ENCODE assay signal across 13 cellular contexts in genomic region chr16:84995666-84996065, GRCh38. TPM values are rescaled to one million over a fixed set of nuclear protein-coding genes. Genes with fewer than 3 reads are reported as not detected.
DNase-seq lines count a peak whose midpoint lies in the region; ATAC-seq lines count a peak whose summit lies in the region.
"Had no signal": no experiment of that assay in that cellular context is flagged by ENCODE, and none has a peak within 500 bp of the region (broad histone marks: within the 10 kb centered on the region; RNA-seq: fewer than 3 reads in every experiment).

No MANE protein-coding gene starts in this region.

- peaks cover 18% of the 10 kb centered on the region for H3K4me1 Mint-ChIP-seq in activated T-cell treated with anti-CD3 and anti-CD28 coated beads, Interleukin-2, amount 50 U/mL, for 72 hours (ENCODE audit: low read depth)
- peaks cover 16% of the 10 kb centered on the region for H3K4me1 Mint-ChIP-seq in activated T-helper 1 cell treated with anti-CD3 and anti-CD28 coated beads, Interleukin-12 subunit alpha, Interleukin-12 subunit beta, Interleukin-2, Interleukin-4 antibody, amounts not matched to agents 30 ng/mL and 10 ng/mL and 1 ng/mL, durations not matched to agents 14 hours and 24 hours and 36 hours (ENCODE audit: low read depth)

- no peaks in the 10 kb centered on the region for H3K27me3 Mint-ChIP-seq in activated T-cell treated with anti-CD3 and anti-CD28 coated beads, Interleukin-2, amount 50 U/mL, for 72 hours (ENCODE audit: low read depth)
- no peaks in the 10 kb centered on the region for H3K27me3 Mint-ChIP-seq in activated T-helper 1 cell treated with anti-CD3 and anti-CD28 coated beads, Interleukin-12 subunit alpha, Interleukin-12 subunit beta, Interleukin-2, Interleukin-4 antibody, amounts not matched to agents 30 ng/mL and 10 ng/mL and 1 ng/mL, durations not matched to agents 14 hours and 24 hours and 36 hours (ENCODE audit: insufficient read depth)
- H3K27me3 Mint-ChIP-seq: B cell had no signal

- no peak overlapping the region for H3K4me3 ChIP-seq in stomach smooth muscle (ENCODE audit: low read length in 2 of 2)

- peak; percentile 49 to 88 for ATAC-seq in activated T-cell treated with anti-CD3 and anti-CD28 coated beads, Interleukin-2, amount 50 U/mL, for 72 hours (replicated peaks in 1 of 2)
- ATAC-seq in left colon (peak; percentile 49), GM21619 (IDR thresholded peaks at IDR 0.05; ENCODE audit: unreplicated experiment) (no peak), GM21576 (IDR thresholded peaks at IDR 0.05; ENCODE audit: unreplicated experiment) (no peak)
- ATAC-seq: HCT116 had no signal

- no peak overlapping the region for H3K4me3 Mint-ChIP-seq in activated T-cell treated with anti-CD3 and anti-CD28 coated beads, Interleukin-2, amount 50 U/mL, for 72 hours
- no peak overlapping the region for H3K4me3 Mint-ChIP-seq in activated T-helper 1 cell treated with anti-CD3 and anti-CD28 coated beads, Interleukin-12 subunit alpha, Interleukin-12 subunit beta, Interleukin-2, Interleukin-4 antibody, amounts not matched to agents 30 ng/mL and 10 ng/mL and 1 ng/mL, durations not matched to agents 14 hours and 24 hours and 36 hours
- H3K4me3 Mint-ChIP-seq: B cell had no signal

- peaks cover 6 to 16% of the 10 kb centered on the region in 2 donors for H3K36me3 ChIP-seq in stomach smooth muscle (ENCODE audit: control insufficient read depth in 2 of 2, insufficient read depth in 2 of 2, low read length in 2 of 2)

- intact Hi-C loops in activated T-helper 1 cell treated with anti-CD3 and anti-CD28 coated beads, Interleukin-12 subunit alpha, Interleukin-12 subunit beta, Interleukin-2, Interleukin-4 antibody, amounts not matched to agents 30 ng/mL and 10 ng/mL and 1 ng/mL, durations not matched to agents 14 hours and 24 hours and 36 hours (cut with micrococcal nuclease) = no loop called here
- intact Hi-C loops in left colon (cut with DNase I, micrococcal nuclease) = no loop called here

- H3K9me3 Mint-ChIP-seq in activated T-cell treated with anti-CD3 and anti-CD28 coated beads, Interleukin-2, amount 50 U/mL, for 72 hours = no peaks in the 10 kb centered on the region
- H3K9me3 Mint-ChIP-seq in activated T-helper 1 cell treated with anti-CD3 and anti-CD28 coated beads, Interleukin-12 subunit alpha, Interleukin-12 subunit beta, Interleukin-2, Interleukin-4 antibody, amounts not matched to agents 30 ng/mL and 10 ng/mL and 1 ng/mL, durations not matched to agents 14 hours and 24 hours and 36 hours = no peaks in the 10 kb centered on the region

- no peaks in the 10 kb centered on the region for H3K9me3 ChIP-seq in stomach smooth muscle (ENCODE audit: control insufficient read depth in 2 of 2, low read length in 2 of 2)

- DNase-seq in activated T-cell treated with anti-CD3 and anti-CD28 coated beads, Interleukin-2, amount 50 U/mL, for 72 hours = peak in 1 of 2 donors; percentile 21
- DNase-seq in activated T-cell treated with anti-CD3 and anti-CD28 coated beads, Interleukin-2, amount 50 U/mL, for 48 hours = no peak
- DNase-seq in activated T-helper 1 cell treated with anti-CD3 and anti-CD28 coated beads, Interleukin-12 subunit alpha, Interleukin-12 subunit beta, Interleukin-2, Interleukin-4 antibody, amounts not matched to agents 30 ng/mL and 10 ng/mL and 1 ng/mL, durations not matched to agents 14 hours and 24 hours and 36 hours (ENCODE audit: low spot score) = no peak
- DNase-seq in left colon (peak in 1 of 2 donors; percentile 48), DMS114 treated with DMSO at 0.1 percent for 48 hours (lab: John Stamatoyannopoulos, UW; ENCODE audit: unreplicated experiment) (no peak)
- DNase-seq: erythroblast, NCI-H2227 treated with DMSO at 0.1 percent for 48 hours, SHP77 had no signal

- no peaks in the 10 kb centered on the region for H3K27me3 ChIP-seq in stomach smooth muscle (ENCODE audit: control insufficient read depth in 1 of 2, insufficient read depth in 2 of 2, low read length in 2 of 2)

- peak overlapping the region; percentile 80 for H3K27ac ChIP-seq in stomach smooth muscle (ENCODE audit: low read length)

- H3K4me1 ChIP-seq in stomach smooth muscle (ENCODE audit: control insufficient read depth, insufficient read depth, low read length) = peaks cover 30% of the 10 kb centered on the region

- H3K27ac Mint-ChIP-seq in activated T-cell treated with anti-CD3 and anti-CD28 coated beads, Interleukin-2, amount 50 U/mL, for 72 hours = peak overlapping the region; percentile 63
- peak overlapping the region; percentile 18 for H3K27ac Mint-ChIP-seq in activated T-helper 1 cell treated with anti-CD3 and anti-CD28 coated beads, Interleukin-12 subunit alpha, Interleukin-12 subunit beta, Interleukin-2, Interleukin-4 antibody, amounts not matched to agents 30 ng/mL and 10 ng/mL and 1 ng/mL, durations not matched to agents 14 hours and 24 hours and 36 hours
- H3K27ac Mint-ChIP-seq: B cell had no signal

- no peak overlapping the region for H3K9ac ChIP-seq in stomach smooth muscle (ENCODE audit: low read length in 2 of 2)

- peaks cover 0 to 9% of the 10 kb centered on the region in 2 donors for H3K36me3 Mint-ChIP-seq in activated T-cell treated with anti-CD3 and anti-CD28 coated beads, Interleukin-2, amount 50 U/mL, for 72 hours (ENCODE audit: insufficient read depth in 2 of 2)
- peaks cover 20% of the 10 kb centered on the region for H3K36me3 Mint-ChIP-seq in activated T-helper 1 cell treated with anti-CD3 and anti-CD28 coated beads, Interleukin-12 subunit alpha, Interleukin-12 subunit beta, Interleukin-2, Interleukin-4 antibody, amounts not matched to agents 30 ng/mL and 10 ng/mL and 1 ng/mL, durations not matched to agents 14 hours and 24 hours and 36 hours (ENCODE audit: low read depth)

RNA-seq across cellular contexts. Expression of gene ZDHHC7, which starts 15.7 kb away (rescaled TPM):
- total RNA-seq in activated T-cell treated with anti-CD3 and anti-CD28 coated beads, Interleukin-2, amount 50 U/mL, for 72 hours = 10 to 100 TPM; 27.5 to 33.7 TPM
- total RNA-seq in activated T-helper 1 cell treated with anti-CD3 and anti-CD28 coated beads, Interleukin-12 subunit alpha, Interleukin-12 subunit beta, Interleukin-2, Interleukin-4 antibody, amounts not matched to agents 30 ng/mL and 10 ng/mL and 1 ng/mL, durations not matched to agents 14 hours and 24 hours and 36 hours = 29.0 and 30.6 TPM in 2 replicates
- 10 to 100 TPM; 73.9 to 76.9 TPM for total RNA-seq in left colon

RNA-seq across cellular contexts. Expression of gene KIAA0513, which starts 31.9 kb away (rescaled TPM):
- total RNA-seq in activated T-cell treated with anti-CD3 and anti-CD28 coated beads, Interleukin-2, amount 50 U/mL, for 72 hours = 10 to 100 TPM; 10.6 to 14.5 TPM
- total RNA-seq in activated T-helper 1 cell treated with anti-CD3 and anti-CD28 coated beads, Interleukin-12 subunit alpha, Interleukin-12 subunit beta, Interleukin-2, Interleukin-4 antibody, amounts not matched to agents 30 ng/mL and 10 ng/mL and 1 ng/mL, durations not matched to agents 14 hours and 24 hours and 36 hours = 12.6 and 12.9 TPM in 2 replicates
- total RNA-seq in left colon = 10 to 100 TPM; 28.9 to 40.3 TPM

Comparison
In these comparisons a context has a peak if more than half of its experiments do, and no peak if none do; other contexts are left out.
1. ATAC-seq: peak in activated T-cell treated with anti-CD3 and anti-CD28 coated beads, Interleukin-2, amount 50 U/mL, for 72 hours (2 of 2) and left colon (single experiment); none in GM21619 (single experiment) and GM21576 (single experiment).